18 cellular contexts compared by ENCODE assay signal in genomic region chr10:119159332-119159731, GRCh38. TPM values are rescaled to one million over a fixed set of nuclear protein-coding genes. Genes with fewer than 3 reads are reported as not detected.
DNase-seq lines count a peak whose midpoint lies in the region; ATAC-seq and TF ChIP-seq lines count a peak whose summit lies in the region.
"Had no signal": no experiment of that assay in that cellular context is flagged by ENCODE, and none has a peak within 500 bp of the region (broad histone marks: within the 10 kb centered on the region; RNA-seq: fewer than 3 reads in every experiment).

No MANE protein-coding gene starts in this region.

- no peak for ATAC-seq in activated T-cell treated with anti-CD3 and anti-CD28 coated beads, Interleukin-2, amount 50 U/mL, for 72 hours (replicated peaks in 1 of 2)
- ATAC-seq in left ventricle myocardium superior = peak; percentile 37
- ATAC-seq in sciatic nerve = no peak
- ATAC-seq in stimulated activated naive CD8-positive, alpha-beta T cell treated with anti-CD3 and anti-CD28 coated beads, Interleukin-15, amount 100 ng/mL, for 72 hours = no peak
- ATAC-seq: A549, GM23338, HCT116 had no signal

- no peak overlapping the region for H3K27ac ChIP-seq in right atrium auricular region
- H3K27ac ChIP-seq: 22Rv1, A549, C4-2B had no signal

- H3K27me3 Mint-ChIP-seq in activated T-cell treated with anti-CD3 and anti-CD28 coated beads, Interleukin-2, amount 50 U/mL, for 24 hours = no peaks in the 10 kb centered on the region
- no peaks in the 10 kb centered on the region for H3K27me3 Mint-ChIP-seq in activated T-cell treated with anti-CD3 and anti-CD28 coated beads, Interleukin-2, amount 50 U/mL, for 72 hours (ENCODE audit: low read depth)
- no peaks in the 10 kb centered on the region for H3K27me3 Mint-ChIP-seq in type B pancreatic cell
- H3K27me3 Mint-ChIP-seq in stimulated activated naive CD8-positive, alpha-beta T cell treated with anti-CD3 and anti-CD28 coated beads, Interleukin-15, amount 100 ng/mL, for 72 hours = no peaks in the 10 kb centered on the region
- H3K27me3 Mint-ChIP-seq: CD4-positive, alpha-beta T cell had no signal

- H3K36me3 Mint-ChIP-seq in activated T-cell treated with anti-CD3 and anti-CD28 coated beads, Interleukin-2, amount 50 U/mL, for 24 hours (ENCODE audit: low read depth) = peaks cover 97% of the 10 kb centered on the region
- peaks cover 5 to 24% of the 10 kb centered on the region in 2 donors for H3K36me3 Mint-ChIP-seq in activated T-cell treated with anti-CD3 and anti-CD28 coated beads, Interleukin-2, amount 50 U/mL, for 72 hours (ENCODE audit: insufficient read depth in 2 of 2)
- H3K36me3 Mint-ChIP-seq in type B pancreatic cell = peaks cover 6% of the 10 kb centered on the region

- no peaks in the 10 kb centered on the region for H3K27me3 ChIP-seq in right atrium auricular region

- H3K36me3 ChIP-seq in right atrium auricular region = peaks cover 59% of the 10 kb centered on the region

- H3K4me3 Mint-ChIP-seq in activated T-cell treated with anti-CD3 and anti-CD28 coated beads, Interleukin-2, amount 50 U/mL, for 24 hours = no peak overlapping the region
- no peak overlapping the region for H3K4me3 Mint-ChIP-seq in activated T-cell treated with anti-CD3 and anti-CD28 coated beads, Interleukin-2, amount 50 U/mL, for 72 hours
- H3K4me3 Mint-ChIP-seq in type B pancreatic cell = no peak overlapping the region
- no peak overlapping the region for H3K4me3 Mint-ChIP-seq in stimulated activated naive CD8-positive, alpha-beta T cell treated with anti-CD3 and anti-CD28 coated beads, Interleukin-15, amount 100 ng/mL, for 72 hours
- H3K4me3 Mint-ChIP-seq: CD4-positive, alpha-beta T cell; GM23338; HFFc6 had no signal

- peak overlapping the region; percentile 18 for H3K27ac Mint-ChIP-seq in activated T-cell treated with anti-CD3 and anti-CD28 coated beads, Interleukin-2, amount 50 U/mL, for 24 hours
- no peak overlapping the region for H3K27ac Mint-ChIP-seq in activated T-cell treated with anti-CD3 and anti-CD28 coated beads, Interleukin-2, amount 50 U/mL, for 72 hours
- H3K27ac Mint-ChIP-seq in type B pancreatic cell = no peak overlapping the region
- no peak overlapping the region for H3K27ac Mint-ChIP-seq in stimulated activated naive CD8-positive, alpha-beta T cell treated with anti-CD3 and anti-CD28 coated beads, Interleukin-15, amount 100 ng/mL, for 72 hours
- H3K27ac Mint-ChIP-seq: CD4-positive, alpha-beta T cell; GM23338; HFFc6 had no signal

- DNase-seq in activated T-cell treated with anti-CD3 and anti-CD28 coated beads, Interleukin-2, amount 50 U/mL, for 24 hours = no peak
- DNase-seq in activated T-cell treated with anti-CD3 and anti-CD28 coated beads, Interleukin-2, amount 50 U/mL, for 72 hours = no peak
- DNase-seq in left ventricle myocardium superior (no peak), right atrium auricular region (ENCODE audit: low spot score) (no peak), sciatic nerve (ENCODE audit: low spot score) (peak; percentile 39), type B pancreatic cell (ENCODE audit: extremely low spot score, unreplicated experiment) (no peak)
- no peak for DNase-seq in stimulated activated naive CD8-positive, alpha-beta T cell treated with anti-CD3 and anti-CD28 coated beads, Interleukin-15, amount 100 ng/mL, for 72 hours
- DNase-seq: AML-193; Caco-2; CD4-positive, alpha-beta T cell; GF-D8; HFFc6; IMR-90 had no signal

- peaks cover 0 to 2% of the 10 kb centered on the region in 2 donors for H3K4me1 ChIP-seq in right atrium auricular region

- no peak for TF ChIP-seq CTCF in right atrium auricular region (IDR thresholded peaks at IDR 0.05)
- TF ChIP-seq CTCF in type B pancreatic cell (conservative IDR thresholded peaks at IDR 0.05) = no peak

- intact Hi-C loops in left ventricle myocardium superior (cut with micrococcal nuclease) = no loop called here
- intact Hi-C loops in sciatic nerve (cut with DNase I) = no loop called here

- H3K9me3 Mint-ChIP-seq in activated T-cell treated with anti-CD3 and anti-CD28 coated beads, Interleukin-2, amount 50 U/mL, for 24 hours = no peaks in the 10 kb centered on the region
- no peaks in the 10 kb centered on the region for H3K9me3 Mint-ChIP-seq in activated T-cell treated with anti-CD3 and anti-CD28 coated beads, Interleukin-2, amount 50 U/mL, for 72 hours
- H3K9me3 Mint-ChIP-seq in type B pancreatic cell = no peaks in the 10 kb centered on the region
- H3K9me3 Mint-ChIP-seq in stimulated activated naive CD8-positive, alpha-beta T cell treated with anti-CD3 and anti-CD28 coated beads, Interleukin-15, amount 100 ng/mL, for 72 hours = no peaks in the 10 kb centered on the region
- H3K9me3 Mint-ChIP-seq: CD4-positive, alpha-beta T cell; GM23338; HFFc6 had no signal

- no peaks in the 10 kb centered on the region for H3K9me3 ChIP-seq in right atrium auricular region
- H3K9me3 ChIP-seq: A549, Caco-2 had no signal

- no peak overlapping the region for H3K4me3 ChIP-seq in right atrium auricular region
- H3K4me3 ChIP-seq: A549, GM23338 had no signal

- peaks cover 22% of the 10 kb centered on the region for H3K4me1 Mint-ChIP-seq in activated T-cell treated with anti-CD3 and anti-CD28 coated beads, Interleukin-2, amount 50 U/mL, for 24 hours (ENCODE audit: low read depth)
- H3K4me1 Mint-ChIP-seq in activated T-cell treated with anti-CD3 and anti-CD28 coated beads, Interleukin-2, amount 50 U/mL, for 72 hours (ENCODE audit: low read depth) = peaks cover 30% of the 10 kb centered on the region
- H3K4me1 Mint-ChIP-seq in type B pancreatic cell (ENCODE audit: unreplicated experiment) = peaks cover 11% of the 10 kb centered on the region
- peaks cover 31% of the 10 kb centered on the region for H3K4me1 Mint-ChIP-seq in stimulated activated naive CD8-positive, alpha-beta T cell treated with anti-CD3 and anti-CD28 coated beads, Interleukin-15, amount 100 ng/mL, for 72 hours
- H3K4me1 Mint-ChIP-seq: GM23338 had no signal

RNA-seq across cellular contexts. Expression of gene SFXN4, which starts 6.2 kb away (rescaled TPM):
- total RNA-seq in activated T-cell treated with anti-CD3 and anti-CD28 coated beads, Interleukin-2, amount 50 U/mL, for 72 hours = 10 to 100 TPM; 31.0 to 35.1 TPM
- 43.0 TPM for total RNA-seq in left ventricle myocardium superior
- total RNA-seq in right atrium auricular region = 10 to 100 TPM; 31.3 to 49.6 TPM
- 13.5 TPM for total RNA-seq in sciatic nerve
- 26.8 and 40.8 TPM in 2 replicates for total RNA-seq in type B pancreatic cell (ENCODE audit: low replicate concordance)

RNA-seq across cellular contexts. Expression of gene PRDX3, which starts 19.3 kb away (rescaled TPM):
- 100 to 1,000 TPM; 125 to 134 TPM for total RNA-seq in activated T-cell treated with anti-CD3 and anti-CD28 coated beads, Interleukin-2, amount 50 U/mL, for 72 hours
- total RNA-seq in left ventricle myocardium superior (288 TPM), right atrium auricular region (100 to 1,000 TPM; 168 to 250 TPM), sciatic nerve (62.3 TPM), type B pancreatic cell (ENCODE audit: low replicate concordance) (95.0 and 126 TPM in 2 replicates)

RNA-seq across cellular contexts. Expression of gene GRK5, which starts 48.0 kb away (rescaled TPM):
- 10 to 100 TPM; 24.8 to 28.1 TPM for total RNA-seq in activated T-cell treated with anti-CD3 and anti-CD28 coated beads, Interleukin-2, amount 50 U/mL, for 72 hours
- total RNA-seq in left ventricle myocardium superior (43.4 TPM), right atrium auricular region (10 to 100 TPM; 19.2 to 53.8 TPM), sciatic nerve (54.1 TPM), type B pancreatic cell (ENCODE audit: low replicate concordance) (10.8 and 24.8 TPM in 2 replicates)

RNA-seq across cellular contexts. Expression of gene DENND10, which starts 55.4 kb away (rescaled TPM):
- total RNA-seq in activated T-cell treated with anti-CD3 and anti-CD28 coated beads, Interleukin-2, amount 50 U/mL, for 72 hours = 10 to 100 TPM; 39.4 to 41.3 TPM
- 19.7 TPM for total RNA-seq in left ventricle myocardium superior
- total RNA-seq in right atrium auricular region = 10 to 100 TPM; 25.9 to 31.4 TPM
- total RNA-seq in sciatic nerve = 32.1 TPM
- total RNA-seq in type B pancreatic cell (ENCODE audit: low replicate concordance) = 39.4 and 42.7 TPM in 2 replicates
